18 cellular contexts compared by ENCODE assay signal in genomic region chr12:54631988-54632728, GRCh38. TPM values are rescaled to one million over a fixed set of nuclear protein-coding genes. Genes with fewer than 3 reads are reported as not detected.
DNase-seq lines count a peak whose midpoint lies in the region; ATAC-seq and TF ChIP-seq lines count a peak whose summit lies in the region.
"Had no signal": no experiment of that assay in that cellular context is flagged by ENCODE, and none has a peak within 500 bp of the region (broad histone marks: within the 10 kb centered on the region; RNA-seq: fewer than 3 reads in every experiment).

No MANE protein-coding gene starts in this region.

- H3K36me3 ChIP-seq in DOHH2 (ENCODE audit: control insufficient read depth, low read length) (no peaks in the 10 kb centered on the region), HEK293 (ENCODE audit: control insufficient read depth in 2 of 2, insufficient read depth in 1 of 2, low read length in 2 of 2) (no peaks in the 10 kb centered on the region), kidney epithelial cell (ENCODE audit: control insufficient read depth, insufficient read depth, low read length) (no peaks in the 10 kb centered on the region)
- H3K36me3 ChIP-seq: suprapubic skin had no signal

- DNase-seq in activated naive CD8-positive, alpha-beta T cell treated with anti-CD3 and anti-CD28 coated beads, Interleukin-2, amount 50 U/mL, for 24 hours = no peak
- DNase-seq in kidney epithelial cell (ENCODE audit: low read depth) (no peak), NCI-H82 (lab: John Stamatoyannopoulos, UW) (no peak), sciatic nerve (ENCODE audit: low spot score) (no peak)
- DNase-seq: activated T-cell treated with anti-CD3 and anti-CD28 coated beads for 4 hours, foreskin keratinocyte, immature natural killer cell, MV-4-11, NCI-H748 treated with DMSO at 0.1 percent for 48 hours, right cardiac atrium, RPMI8226, T-cell had no signal

- H3K4me1 Mint-ChIP-seq in activated naive CD8-positive, alpha-beta T cell treated with anti-CD3 and anti-CD28 coated beads, Interleukin-2, amount 50 U/mL, for 24 hours = peaks cover 11% of the 10 kb centered on the region
- no peaks in the 10 kb centered on the region for H3K4me1 Mint-ChIP-seq in activated T-helper 17 cell treated with anti-CD3 and anti-CD28 coated beads, Interleukin-2, amount 50 U/mL, for 72 hours
- H3K4me1 Mint-ChIP-seq: immature natural killer cell, T-cell had no signal

- H3K9me2 ChIP-seq in DOHH2 (replicated peaks; ENCODE audit: control insufficient read depth, low read length) = no peaks in the 10 kb centered on the region

- H3K79me2 ChIP-seq in DOHH2 (ENCODE audit: control insufficient read depth, low read length) = no peaks in the 10 kb centered on the region

- H3K27me3 Mint-ChIP-seq in activated naive CD8-positive, alpha-beta T cell treated with anti-CD3 and anti-CD28 coated beads, Interleukin-2, amount 50 U/mL, for 24 hours = peaks cover 26% of the 10 kb centered on the region
- H3K27me3 Mint-ChIP-seq in activated T-helper 17 cell treated with anti-CD3 and anti-CD28 coated beads, Interleukin-2, amount 50 U/mL, for 72 hours = peaks cover 45% of the 10 kb centered on the region

- no peaks in the 10 kb centered on the region for H3K27me3 ChIP-seq in DOHH2 (ENCODE audit: control insufficient read depth, low read length)
- no peaks in the 10 kb centered on the region for H3K27me3 ChIP-seq in kidney epithelial cell (ENCODE audit: control insufficient read depth, insufficient read depth, low read length)
- H3K27me3 ChIP-seq: foreskin keratinocyte had no signal

- H3K4me1 ChIP-seq in DOHH2 (ENCODE audit: control insufficient read depth, low read length) = no peaks in the 10 kb centered on the region
- no peaks in the 10 kb centered on the region for H3K4me1 ChIP-seq in HEK293 (ENCODE audit: control insufficient read depth, insufficient read depth, low read length)
- H3K4me1 ChIP-seq: foreskin keratinocyte, suprapubic skin had no signal

- H3K27ac ChIP-seq in DOHH2 (ENCODE audit: low read depth, low read length) (no peak overlapping the region), HEK293 (ENCODE audit: extremely low read depth, low read depth, low read length) (no peak overlapping the region)
- H3K27ac ChIP-seq: foreskin keratinocyte, suprapubic skin had no signal

- peaks cover 14% of the 10 kb centered on the region for H3K9me3 ChIP-seq in DOHH2 (ENCODE audit: control insufficient read depth, insufficient read depth, low read length)
- no peaks in the 10 kb centered on the region; the same call in 1 of the 2 replicates for H3K9me3 ChIP-seq in HEK293 (ENCODE audit: control insufficient read depth, insufficient read depth, low read depth, low read length)
- H3K9me3 ChIP-seq: suprapubic skin had no signal

- CTCF ChIA-PET in HEK293 (lab: Yijun Ruan, JAX) = interaction anchor here (0.7 to 3.1 kb wide), 13 partner anchors 9 to 76 kb away, joined by 3 to 19 read pairs (median 4); no protein-coding TSS in a partner anchor

- H4K20me1 ChIP-seq in DOHH2 (ENCODE audit: control insufficient read depth, insufficient read depth, low read depth, low read length) = no peaks in the 10 kb centered on the region

- peak; percentile 52 for ATAC-seq in activated naive CD8-positive, alpha-beta T cell treated with anti-CD3 and anti-CD28 coated beads, Interleukin-2, amount 50 U/mL, for 24 hours
- no peak for ATAC-seq in activated T-helper 17 cell treated with anti-CD3 and anti-CD28 coated beads, Interleukin-2, amount 50 U/mL, for 72 hours (replicated peaks)
- ATAC-seq in sciatic nerve (no peak), GM21447 (IDR thresholded peaks at IDR 0.05; ENCODE audit: unreplicated experiment) (no peak)
- ATAC-seq: foreskin keratinocyte, right cardiac atrium, T-cell had no signal

- H3K27ac Mint-ChIP-seq in activated naive CD8-positive, alpha-beta T cell treated with anti-CD3 and anti-CD28 coated beads, Interleukin-2, amount 50 U/mL, for 24 hours = peak overlapping the region; percentile 55
- H3K27ac Mint-ChIP-seq in activated T-helper 17 cell treated with anti-CD3 and anti-CD28 coated beads, Interleukin-2, amount 50 U/mL, for 72 hours = no peak overlapping the region
- H3K27ac Mint-ChIP-seq: immature natural killer cell, T-cell had no signal

- no peaks in the 10 kb centered on the region for H3F3A ChIP-seq in DOHH2 (ENCODE audit: control insufficient read depth, insufficient read depth)

- no peak overlapping the region for H3K4me2 ChIP-seq in DOHH2 (ENCODE audit: low read length)

- H3K36me3 Mint-ChIP-seq in activated naive CD8-positive, alpha-beta T cell treated with anti-CD3 and anti-CD28 coated beads, Interleukin-2, amount 50 U/mL, for 24 hours (ENCODE audit: low read depth) = peaks cover under 1% of the 10 kb centered on the region
- no peaks in the 10 kb centered on the region for H3K36me3 Mint-ChIP-seq in activated T-helper 17 cell treated with anti-CD3 and anti-CD28 coated beads, Interleukin-2, amount 50 U/mL, for 72 hours (ENCODE audit: low read depth)
- H3K36me3 Mint-ChIP-seq: immature natural killer cell had no signal

- no peak overlapping the region for H3K4me3 Mint-ChIP-seq in activated naive CD8-positive, alpha-beta T cell treated with anti-CD3 and anti-CD28 coated beads, Interleukin-2, amount 50 U/mL, for 24 hours
- H3K4me3 Mint-ChIP-seq in activated T-helper 17 cell treated with anti-CD3 and anti-CD28 coated beads, Interleukin-2, amount 50 U/mL, for 72 hours = no peak overlapping the region
- H3K4me3 Mint-ChIP-seq: central memory CD8-positive, alpha-beta T cell; immature natural killer cell; T-cell had no signal

- POLR2A ChIA-PET in HEK293 (lab: Yijun Ruan, JAX) = interaction anchor here (0.5 kb wide), 1 partner anchor 86 kb away, joined by 5 read pairs; no protein-coding TSS in a partner anchor

- H3K4me3 ChIP-seq in DOHH2 (ENCODE audit: low read length) (no peak overlapping the region), HEK293 (ENCODE audit: low read depth, low read length) (no peak overlapping the region), kidney epithelial cell (ENCODE audit: low read depth, low read length) (no peak overlapping the region)
- H3K4me3 ChIP-seq: suprapubic skin had no signal

- intact Hi-C loops in sciatic nerve (cut with DNase I) = no loop called here

- H3K9me3 Mint-ChIP-seq in activated naive CD8-positive, alpha-beta T cell treated with anti-CD3 and anti-CD28 coated beads, Interleukin-2, amount 50 U/mL, for 24 hours = peaks cover 6% of the 10 kb centered on the region
- H3K9me3 Mint-ChIP-seq in activated T-helper 17 cell treated with anti-CD3 and anti-CD28 coated beads, Interleukin-2, amount 50 U/mL, for 72 hours = peaks cover 6% of the 10 kb centered on the region
- H3K9me3 Mint-ChIP-seq: central memory CD8-positive, alpha-beta T cell had no signal

- TF ChIP-seq CTCF in DOHH2 (IDR thresholded peaks at IDR 0.05; ENCODE audit: low read depth, low read length, poor library complexity, severe bottlenecking) = peak; percentile 47
- TF ChIP-seq CTCF in HEK293 (tag by site-specific recombination; IDR thresholded peaks at IDR 0.05) = no peak
- TF ChIP-seq CTCF in kidney epithelial cell (IDR thresholded peaks at IDR 0.05; ENCODE audit: insufficient read depth, low read length, poor library complexity, severe bottlenecking) = peak; percentile 11

TF ChIP-seq in HEK293, 187 proteins besides CTCF, POLR2A, EP300 and RAD21:
- 0 out of 2 replicates have a peak, but pooled peaks have one; percentile 13 for TF ChIP-seq EGR2 (tag by site-specific recombination; IDR thresholded peaks at IDR 0.05; ENCODE audit: low read depth)
- TF ChIP-seq ZNF146 (tag by site-specific recombination; IDR thresholded peaks at IDR 0.05) = no peak

RNA-seq across cellular contexts. Expression of gene LACRT, which starts 2.5 kb away (rescaled TPM):
- not detected in 2 replicates for total RNA-seq in kidney epithelial cell
- total RNA-seq in activated T-helper 17 cell treated with anti-CD3 and anti-CD28 coated beads, Interleukin-2, amount 50 U/mL, for 72 hours = not detected
- not detected for total RNA-seq in sciatic nerve
- total RNA-seq: foreskin keratinocyte, right cardiac atrium, T-cell had no signal

RNA-seq across cellular contexts. Expression of gene DCD, which starts 16.0 kb away (rescaled TPM):
- total RNA-seq in kidney epithelial cell (not detected in 2 replicates), sciatic nerve (not detected)
- total RNA-seq in activated T-helper 17 cell treated with anti-CD3 and anti-CD28 coated beads, Interleukin-2, amount 50 U/mL, for 72 hours = not detected
- total RNA-seq: foreskin keratinocyte, right cardiac atrium, T-cell had no signal

RNA-seq across cellular contexts. Expression of gene PPP1R1A, which starts 43.7 kb away (rescaled TPM):
- total RNA-seq in kidney epithelial cell (2.4 and 3.4 TPM in 2 replicates), sciatic nerve (21.4 TPM)
- not detected for total RNA-seq in activated T-helper 17 cell treated with anti-CD3 and anti-CD28 coated beads, Interleukin-2, amount 50 U/mL, for 72 hours
- total RNA-seq: foreskin keratinocyte, T-cell had no signal
